In the genomic region with DNA sequence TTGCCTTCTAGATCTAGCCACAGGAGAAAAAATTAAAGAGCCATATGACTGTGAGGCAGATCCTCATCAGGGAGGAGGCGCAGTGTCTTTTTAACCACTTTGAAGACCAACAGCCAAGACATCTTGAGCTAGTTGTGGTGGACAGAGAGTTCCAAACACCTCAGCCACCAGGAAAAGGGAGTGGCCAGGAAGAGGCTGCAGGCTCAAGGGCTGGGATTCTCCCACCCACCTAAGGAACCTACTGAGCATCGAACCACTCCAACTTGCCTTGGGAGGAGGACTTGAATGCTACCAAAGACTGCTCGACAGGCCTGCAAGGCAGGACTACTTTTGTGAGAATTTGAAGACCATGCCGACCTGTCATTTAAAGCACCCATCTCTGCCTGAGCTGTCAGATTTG, we compare ENCODE assay signal across 2 cellular contexts.
TF ChIP-seq lines count a peak whose summit lies in the region.

No MANE protein-coding gene starts in this region.

TF ChIP-seq in SK-N-SH, 30 proteins besides CTCF, POLR2A, EP300 and RAD21 (continued from another document):
- TF ChIP-seq, protein P1, sequence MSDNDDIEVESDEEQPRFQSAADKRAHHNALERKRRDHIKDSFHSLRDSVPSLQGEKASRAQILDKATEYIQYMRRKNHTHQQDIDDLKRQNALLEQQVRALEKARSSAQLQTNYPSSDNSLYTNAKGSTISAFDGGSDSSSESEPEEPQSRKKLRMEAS (IDR thresholded peaks at IDR 0.05; ENCODE audit: low read depth) = no peak
- no peak for TF ChIP-seq RXRA (IDR thresholded peaks at IDR 0.05; ENCODE audit: borderline replicate concordance, low read depth)
- TF ChIP-seq, protein P2, sequence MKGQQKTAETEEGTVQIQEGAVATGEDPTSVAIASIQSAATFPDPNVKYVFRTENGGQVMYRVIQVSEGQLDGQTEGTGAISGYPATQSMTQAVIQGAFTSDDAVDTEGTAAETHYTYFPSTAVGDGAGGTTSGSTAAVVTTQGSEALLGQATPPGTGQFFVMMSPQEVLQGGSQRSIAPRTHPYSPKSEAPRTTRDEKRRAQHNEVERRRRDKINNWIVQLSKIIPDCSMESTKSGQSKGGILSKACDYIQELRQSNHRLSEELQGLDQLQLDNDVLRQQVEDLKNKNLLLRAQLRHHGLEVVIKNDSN (IDR thresholded peaks at IDR 0.05; ENCODE audit: borderline replicate concordance, low read depth) = no peak
- TF ChIP-seq ZBTB33 (IDR thresholded peaks at IDR 0.05; ENCODE audit: borderline replicate concordance, low read depth) = no peak
- TF ChIP-seq SMC3 (IDR thresholded peaks at IDR 0.05; ENCODE audit: low read depth, low read length) = no peak
- no peak for TF ChIP-seq FOSL2 (IDR thresholded peaks at IDR 0.05; ENCODE audit: borderline replicate concordance, low read depth)
- TF ChIP-seq MXI1 (IDR thresholded peaks at IDR 0.05; ENCODE audit: low read depth, low read length) = no peak
- no peak for TF ChIP-seq POLR2AphosphoS5 (IDR thresholded peaks at IDR 0.05; ENCODE audit: low read depth, low read length)
- TF ChIP-seq EZH2phosphoT487 (IDR thresholded peaks at IDR 0.05; ENCODE audit: borderline replicate concordance, low read depth) = no peak
- TF ChIP-seq JUND (IDR thresholded peaks at IDR 0.05) = no peak
- no peak for TF ChIP-seq RFX5 (IDR thresholded peaks at IDR 0.05; ENCODE audit: low read length)

TF ChIP-seq in SK-N-SH treated with all-trans-retinoic acid at 6 μM for 48 hours, 23 proteins besides CTCF, POLR2A, EP300 and RAD21:
- TF ChIP-seq TSHZ2 (CRISPR knock-in tag; IDR thresholded peaks at IDR 0.05) (no peak), TCF4 (CRISPR knock-in tag; IDR thresholded peaks at IDR 0.05; ENCODE audit: borderline replicate concordance) (no peak), ARNTL (CRISPR knock-in tag; IDR thresholded peaks at IDR 0.05; ENCODE audit: borderline replicate concordance, low read depth) (no peak)
